In genomic region chr11:6655790-6656580, GRCh38 we compare ENCODE assay signal across 8 cellular contexts. TPM values are rescaled to one million over a fixed set of nuclear protein-coding genes. Genes with fewer than 3 reads are reported as not detected.
DNase-seq lines count a peak whose midpoint lies in the region; ATAC-seq and TF ChIP-seq lines count a peak whose summit lies in the region.

Gene DCHS1, minus strand, starts transcription at chr11:6655809. Its CDS starts 14,196 bp downstream, at chr11:6641613.

- H3K36me3 ChIP-seq in ACC112 (ENCODE audit: insufficient read depth, low read length) (no peaks in the 10 kb centered on the region), HUES48 (ENCODE audit: control insufficient read depth, insufficient read depth, low read length) (no peaks in the 10 kb centered on the region), right lobe of liver (no peaks in the 10 kb centered on the region), Karpas-422 (ENCODE audit: insufficient read depth, low read length) (no peaks in the 10 kb centered on the region)

- TF ChIP-seq CTCF in cardiac fibroblast (IDR thresholded peaks at IDR 0.05; ENCODE audit: low read depth, low read length) (no peak), right lobe of liver (IDR thresholded peaks at IDR 0.05) (no peak), subcutaneous adipose tissue (IDR thresholded peaks at IDR 0.05; ENCODE audit: low read depth) (no peak)

- 22% methylated on average over 22 of the region's 56 CpGs for WGBS in right lobe of liver (ENCODE audit: insufficient coverage, low coverage, low lambda C conversion rate, missing lambda C conversion rate)

- H4K20me1 ChIP-seq in Karpas-422 (ENCODE audit: insufficient read depth, low read depth, low read length) = no peaks in the 10 kb centered on the region

- no peak for DNase-seq in cardiac fibroblast (ENCODE audit: low read depth in 2 of 2)
- DNase-seq in right lobe of liver = peak in 2 of 3 donors; percentile 52 to 56
- DNase-seq in Karpas-422 = no peak
- DNase-seq in D341Med (ENCODE audit: low spot score) = no peak

- peaks cover 71% of the 10 kb centered on the region for H3K27me3 ChIP-seq in ACC112 (ENCODE audit: insufficient read depth, low read length)
- H3K27me3 ChIP-seq in HUES48 (ENCODE audit: control insufficient read depth, insufficient read depth, low read length) = peaks cover 32% of the 10 kb centered on the region
- no peaks in the 10 kb centered on the region for H3K27me3 ChIP-seq in right lobe of liver
- no peaks in the 10 kb centered on the region for H3K27me3 ChIP-seq in Karpas-422 (ENCODE audit: low read length)

- ATAC-seq in right lobe of liver (peak; percentile 44 to 55 (median 50)), GM19455 (IDR thresholded peaks at IDR 0.05; ENCODE audit: unreplicated experiment) (no peak)

- H3K79me2 ChIP-seq in ACC112 (ENCODE audit: control insufficient read depth, insufficient read depth, low read length, unreplicated experiment) = no peaks in the 10 kb centered on the region
- H3K79me2 ChIP-seq in Karpas-422 (ENCODE audit: low read length) = no peaks in the 10 kb centered on the region

- H3K4me3 ChIP-seq in ACC112 (ENCODE audit: low read depth, low read length) = peak within 1 kb of the TSS; percentile 48
- peak within 1 kb of the TSS; percentile 84 for H3K4me3 ChIP-seq in HUES48 (ENCODE audit: low read depth, low read length)
- peak within 1 kb of the TSS; percentile 22 to 37 for H3K4me3 ChIP-seq in cardiac fibroblast (replicated peaks in 1 of 2; ENCODE audit: low read depth in 2 of 2, low read length in 2 of 2)
- H3K4me3 ChIP-seq in right lobe of liver = peak within 1 kb of the TSS in 2 of 3 donors; percentile 16 to 31
- H3K4me3 ChIP-seq in Karpas-422 (ENCODE audit: low read length) = no peak within 1 kb of the TSS

- H3K9me2 ChIP-seq in Karpas-422 (replicated peaks; ENCODE audit: insufficient read depth, low read length) = no peaks in the 10 kb centered on the region

- H3K9me3 ChIP-seq in HUES48 (ENCODE audit: control insufficient read depth, insufficient read depth, low read length) (no peaks in the 10 kb centered on the region), right lobe of liver (no peaks in the 10 kb centered on the region), Karpas-422 (ENCODE audit: low read length) (no peaks in the 10 kb centered on the region)

- TF ChIP-seq POLR2A in right lobe of liver (IDR thresholded peaks at IDR 0.05) = no peak

- H2AFZ ChIP-seq in ACC112 (ENCODE audit: low read length, unreplicated experiment) = no peak within 1 kb of the TSS
- H2AFZ ChIP-seq in Karpas-422 (ENCODE audit: low read length) = no peak within 1 kb of the TSS

- no peak within 1 kb of the TSS for H3K4me2 ChIP-seq in Karpas-422 (ENCODE audit: low read depth, low read length, poor library complexity, severe bottlenecking)

- no peak within 1 kb of the TSS; the same call in 1 of the 2 replicates for H3K9ac ChIP-seq in HUES48 (ENCODE audit: low read depth, low read length)
- H3K9ac ChIP-seq in Karpas-422 (ENCODE audit: low read length) = no peak within 1 kb of the TSS

- H3K27ac ChIP-seq in ACC112 (ENCODE audit: low read depth, low read length) = no peak within 1 kb of the TSS
- H3K27ac ChIP-seq in HUES48 (ENCODE audit: low read depth, low read length) = no peak within 1 kb of the TSS
- H3K27ac ChIP-seq in right lobe of liver = peak within 1 kb of the TSS in 1 of 3 donors; percentile 43
- H3K27ac ChIP-seq in Karpas-422 (ENCODE audit: low read length) = no peak within 1 kb of the TSS

- H3K4me1 ChIP-seq in ACC112 (ENCODE audit: control insufficient read depth, insufficient read depth, low read length, unreplicated experiment) (no peaks in the 10 kb centered on the region), HUES48 (ENCODE audit: control insufficient read depth, insufficient read depth, low read length) (peaks cover 9% of the 10 kb centered on the region; the same call in 1 of the 2 replicates), right lobe of liver (no peaks in the 10 kb centered on the region), Karpas-422 (ENCODE audit: low read length) (no peaks in the 10 kb centered on the region)

- intact Hi-C loops in right lobe of liver (cut with DNase I) = no loop called here

RNA-seq across cellular contexts. Expression of gene DCHS1, which starts in this region (rescaled TPM):
- total RNA-seq in right lobe of liver (1 to 10 TPM; 1.8 to 9.2 (median 4.1) TPM), subcutaneous adipose tissue (10 to 100 TPM in 3 of 4 donors, 1 to 10 TPM in 1; 7.0 to 23.7 (median 10.7) TPM)
- total RNA-seq in Karpas-422 (2014; rRNA removed; shearing (Covaris generic); ENCODE audit: low replicate concordance) = 0.04 and 0.11 TPM in 2 replicates

Comparison
In these comparisons a context has a peak if more than half of its experiments do, and no peak if none do; other contexts are left out.
1. DNase-seq: peak in right lobe of liver (2 of 3); none in cardiac fibroblast (0 of 2), Karpas-422 (single experiment) and D341Med (single experiment).